9 cellular contexts compared by ENCODE assay signal in genomic region chr15:90557651-90558084, GRCh38. TPM values are rescaled to one million over a fixed set of nuclear protein-coding genes. Genes with fewer than 3 reads are reported as not detected.
DNase-seq lines count a peak whose midpoint lies in the region; ATAC-seq and TF ChIP-seq lines count a peak whose summit lies in the region.
"Had no signal": no experiment of that assay in that cellular context is flagged by ENCODE, and none has a peak within 500 bp of the region (broad histone marks: within the 10 kb centered on the region; RNA-seq: fewer than 3 reads in every experiment).

No MANE protein-coding gene starts in this region.

- H3K27ac Mint-ChIP-seq in naive B cell = peak overlapping the region; percentile 22 to 92 (median 78)

- H3K36me3 ChIP-seq in Peyer's patch = no peaks in the 10 kb centered on the region
- H3K36me3 ChIP-seq: neutrophil had no signal

- peak overlapping the region in 4 of 8 donors; percentile 6 to 85 (median 28) for H3K4me3 Mint-ChIP-seq in naive B cell

- DNase-seq in AG09319 (ENCODE audit: extremely low read depth, low read depth) (peak; percentile 36), Peyer's patch (peak; percentile 34 to 71 (median 56)), erythroblast (lab: John Stamatoyannopoulos, UW) (peak; percentile 55 to 60), naive B cell (no peak), NCI-H69 (lab: John Stamatoyannopoulos, UW) (no peak), dermis blood vessel endothelial cell (no peak)
- no peak for DNase-seq in activated CD4-positive, CD25-positive, alpha-beta regulatory T cell treated with anti-CD3 and anti-CD28 coated beads, Interleukin-2, amount 50 U/mL, for 72 hours

- no peak for TF ChIP-seq CTCF in AG09319 (IDR thresholded peaks at IDR 0.05; ENCODE audit: low read depth, low read length)
- no peak for TF ChIP-seq CTCF in Peyer's patch (IDR thresholded peaks at IDR 0.05)

- H3K27ac ChIP-seq in Peyer's patch = peak overlapping the region; percentile 38 to 69 (median 61)
- H3K27ac ChIP-seq: neutrophil had no signal

- H3K4me1 ChIP-seq in Peyer's patch = peaks cover 0 to 64% (median 3%) of the 10 kb centered on the region in 4 donors

- H3K4me3 ChIP-seq in Peyer's patch = no peak overlapping the region

- peaks cover 6 to 13% of the 10 kb centered on the region in 2 donors for H3K36me3 Mint-ChIP-seq in naive B cell

- H3K27me3 ChIP-seq in Peyer's patch = no peaks in the 10 kb centered on the region

- no peaks in the 10 kb centered on the region for H3K9me3 ChIP-seq in Peyer's patch
- H3K9me3 ChIP-seq: neutrophil had no signal

- no peak for ATAC-seq in naive B cell (ENCODE audit: low read depth in 2 of 2)
- no peak for ATAC-seq in HG03571 (IDR thresholded peaks at IDR 0.05; ENCODE audit: unreplicated experiment)

- peaks cover 50 to 84% (median 50%) of the 10 kb centered on the region in 3 donors for H3K4me1 Mint-ChIP-seq in naive B cell

- H3K27me3 Mint-ChIP-seq in naive B cell = no peaks in the 10 kb centered on the region

- TF ChIP-seq POLR2A in Peyer's patch (IDR thresholded peaks at IDR 0.05) (no peak), erythroblast (IDR thresholded peaks at IDR 0.05; ENCODE audit: low read length) (no peak)

- H3K9me3 Mint-ChIP-seq in naive B cell = no peaks in the 10 kb centered on the region

RNA-seq across cellular contexts. Expression of gene CRTC3, which starts 27.9 kb away (rescaled TPM):
- total RNA-seq in Peyer's patch (10 to 100 TPM; 19.8 to 33.1 (median 25.9) TPM), dermis blood vessel endothelial cell (11.1 and 13.4 TPM in 2 replicates)
- 10 to 100 TPM; 14.2 to 47.8 (median 26.9) TPM for polyA plus RNA-seq in naive B cell (ENCODE audit: low read depth in 6 of 6)

Comparison
In these comparisons a context has a peak if more than half of its experiments do, and no peak if none do; other contexts are left out.
1. DNase-seq: peak in AG09319 (single experiment), Peyer's patch (3 of 3) and erythroblast (2 of 2); none in naive B cell (single experiment), activated CD4-positive, CD25-positive, alpha-beta regulatory T cell treated with anti-CD3 and anti-CD28 coated beads, Interleukin-2, amount 50 U/mL, for 72 hours (single experiment), NCI-H69 (single experiment) and dermis blood vessel endothelial cell (single experiment).